In the genomic region with DNA sequence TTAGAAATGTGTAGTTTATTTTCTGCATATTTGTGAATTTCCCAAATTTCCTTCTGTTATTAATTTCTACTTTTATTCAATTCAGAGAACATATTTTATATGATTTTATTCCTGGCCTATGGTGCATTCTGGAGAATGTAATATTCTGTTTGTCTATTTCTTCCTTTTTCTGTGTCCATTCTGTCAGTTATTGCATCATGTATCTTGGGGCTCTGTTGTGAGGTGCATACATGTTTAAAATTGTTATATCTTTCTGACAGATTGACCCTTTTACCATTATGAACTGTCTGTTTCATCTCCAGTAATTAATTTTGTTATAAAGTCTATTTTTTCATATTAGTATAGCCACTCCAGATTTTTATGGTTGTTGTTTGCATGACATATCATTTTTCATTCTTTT, we compare ENCODE assay signal across 36 cellular contexts.
DNase-seq lines count a peak whose midpoint lies in the region; ATAC-seq, FAIRE-seq and TF ChIP-seq lines count a peak whose summit lies in the region.
"Had no signal": no experiment of that assay in that cellular context is flagged by ENCODE, and none has a peak within 500 bp of the region (broad histone marks: within the 10 kb centered on the region; RNA-seq: fewer than 3 reads in every experiment).

No MANE protein-coding gene starts in this region.

- FAIRE-seq in K562 (lab: Jason Lieb, UNC) = no peak
- FAIRE-seq: A549, D721Med had no signal

- H3K23ac ChIP-seq in IMR-90 (ENCODE audit: low read depth, low read length) = no peak overlapping the region

- intact Hi-C loops in IMR-90 (cut with micrococcal nuclease) (no loop called here), K562 (cut with micrococcal nuclease) (no loop called here)

- H3K4me2 ChIP-seq in IMR-90 (ENCODE audit: low read depth, low read length) (no peak overlapping the region), Karpas-422 (ENCODE audit: low read depth, low read length, poor library complexity, severe bottlenecking) (no peak overlapping the region), K562 (ENCODE audit: insufficient read depth, low read length) (no peak overlapping the region)
- H3K4me2 ChIP-seq: A549; BLaER1; BLaER1 treated with 17β-estradiol and CSF1 and Interleukin-3, amounts not matched to agents 10 nM and 100 nM had no signal

- ATAC-seq in IMR-90 (ENCODE audit: low read depth) = no peak
- peak; percentile 42; the same call in 1 of the 3 replicates for ATAC-seq in K562
- no peak for ATAC-seq in T-helper 17 cell
- ATAC-seq: A549; CD8-positive, alpha-beta T cell had no signal

- TF ChIP-seq RAD21 in IMR-90 (IDR thresholded peaks at IDR 0.05; ENCODE audit: low read length) (no peak), K562 (CRISPR knock-in tag; conservative IDR thresholded peaks at IDR 0.05 in 1 of 2, IDR thresholded peaks at IDR 0.05 in 1 of 2) (no peak)

- H3K56ac ChIP-seq in IMR-90 (ENCODE audit: extremely low read depth, insufficient read depth, low read length) = no peak overlapping the region

- H3K27me3 Mint-ChIP-seq in T-helper 17 cell = no peaks in the 10 kb centered on the region
- H3K27me3 Mint-ChIP-seq: B cell; CD4-positive, alpha-beta memory T cell; CD4-positive, alpha-beta T cell; CD4-positive, CD25-positive, alpha-beta regulatory T cell had no signal

- H3K9ac ChIP-seq in IMR-90 (ENCODE audit: low read depth, low read length) (no peak overlapping the region), Karpas-422 (ENCODE audit: low read length) (no peak overlapping the region), K562 (ENCODE audit: insufficient read depth in 1 of 2, low read depth in 2 of 2, low read length in 2 of 2) (no peak overlapping the region)
- H3K9ac ChIP-seq: BLaER1; BLaER1 treated with 17β-estradiol and CSF1 and Interleukin-3, amounts not matched to agents 10 nM and 100 nM had no signal

- no peak overlapping the region for H2BK5ac ChIP-seq in IMR-90 (ENCODE audit: low read depth, low read length, poor library complexity, severe bottlenecking)

- H3K4me3 Mint-ChIP-seq in T-helper 17 cell = no peak overlapping the region
- H3K4me3 Mint-ChIP-seq: B cell; CD14-positive monocyte; CD4-positive, alpha-beta T cell; CD4-positive, CD25-positive, alpha-beta regulatory T cell; CD8-positive, alpha-beta memory T cell; CD8-positive, alpha-beta T cell had no signal

- TF ChIP-seq CTCF in IMR-90 (conservative IDR thresholded peaks at IDR 0.05; ENCODE audit: low read depth, low read length) (no peak), K562 (IDR thresholded peaks at IDR 0.05 in 2 of 3, conservative IDR thresholded peaks at IDR 0.05 in 1 of 3; ENCODE audit: insufficient read depth in 2 of 3, low read depth in 1 of 3, low read length in 3 of 3) (no peak)

- no peak overlapping the region for H3K18ac ChIP-seq in IMR-90 (ENCODE audit: low read depth, low read length)

- no peak overlapping the region for H4K5ac ChIP-seq in IMR-90 (ENCODE audit: low read depth, low read length)

- no peaks in the 10 kb centered on the region for H3K79me1 ChIP-seq in IMR-90 (ENCODE audit: low read depth in 1 of 2, low read length in 2 of 2)

- H3K14ac ChIP-seq in IMR-90 (replicated peaks; ENCODE audit: low read depth, low read length) = no peak overlapping the region

- TF ChIP-seq EP300 in K562 (IDR thresholded peaks at IDR 0.05; ENCODE audit: low read length) = peak; percentile 21; the same call in 1 of the 2 replicates

- H3K4ac ChIP-seq in IMR-90 (ENCODE audit: low read depth, low read length) = no peak overlapping the region

- no peaks in the 10 kb centered on the region for H3K9me1 ChIP-seq in IMR-90 (ENCODE audit: insufficient read depth, low read length)
- no peaks in the 10 kb centered on the region for H3K9me1 ChIP-seq in K562 (ENCODE audit: control insufficient read depth, insufficient read depth, low read length)

- H3K9me3 ChIP-seq in IMR-90 (ENCODE audit: control insufficient read depth, insufficient read depth, low read length) (no peaks in the 10 kb centered on the region), Karpas-422 (ENCODE audit: low read length) (no peaks in the 10 kb centered on the region), K562 (replicated peaks; ENCODE audit: control insufficient read depth, insufficient read depth, low read depth, low read length) (no peaks in the 10 kb centered on the region), T-helper 17 cell (ENCODE audit: control insufficient read depth, low read length, poor library complexity, severe bottlenecking) (no peaks in the 10 kb centered on the region)
- H3K9me3 ChIP-seq: A549, BE2C, BLaER1, Caco-2 had no signal

- no peaks in the 10 kb centered on the region for H3K9me2 ChIP-seq in Karpas-422 (replicated peaks; ENCODE audit: insufficient read depth, low read length)

- H3K27me3 ChIP-seq in IMR-90 (ENCODE audit: control insufficient read depth, insufficient read depth, low read length) = peaks cover 1% of the 10 kb centered on the region; the same call in 1 of the 2 replicates
- H3K27me3 ChIP-seq in Karpas-422 (ENCODE audit: low read length) = no peaks in the 10 kb centered on the region
- no peaks in the 10 kb centered on the region for H3K27me3 ChIP-seq in K562 (ENCODE audit: control insufficient read depth in 2 of 2, insufficient read depth in 2 of 2, low read length in 2 of 2)
- H3K27me3 ChIP-seq in H7 (ENCODE audit: control insufficient read depth, insufficient read depth, low read length) = no peaks in the 10 kb centered on the region
- H3K27me3 ChIP-seq: BE2C had no signal

- H3K79me2 ChIP-seq in Karpas-422 (ENCODE audit: low read length) (no peaks in the 10 kb centered on the region), K562 (ENCODE audit: control insufficient read depth, insufficient read depth, low read length) (no peaks in the 10 kb centered on the region)

- H2AK5ac ChIP-seq in IMR-90 (ENCODE audit: low read depth, low read length) = no peak overlapping the region

- DNase-seq in IMR-90 (no peak), Karpas-422 (no peak), OCI-M1 (lab: John Stamatoyannopoulos, UW) (peak; percentile 54), K562 (ENCODE audit: extremely low read depth in 1 of 4, low spot score in 3 of 4) (no peak), NCI-H2081 (lab: John Stamatoyannopoulos, UW) (no peak), T-helper 17 cell (no peak), hepatic stellate cell (ENCODE audit: low spot score) (no peak), H7 (no peak)
- DNase-seq: 8988T; ACHN; AML-193; BE2C; C1 segment of cervical spinal cord; Caco-2; Calu3; CD4-positive, alpha-beta memory T cell; CD4-positive, alpha-beta T cell; CD4-positive, CD25-positive, alpha-beta regulatory T cell; CD8-positive, alpha-beta memory T cell; CD8-positive, alpha-beta T cell; COR-L47; DMS 273 treated with DMSO at 0.1 percent for 48 hours; DMS153; DMS53; DMS79; DMS79 treated with DMSO at 0.1 percent for 48 hours; DND-41; EL had no signal

- dilution Hi-C loops in IMR-90 (cut with HindIII; ENCODE audit: low sequenced_read_pairs, unreplicated experiment) = no loop called here

- H3K27ac ChIP-seq in IMR-90 (ENCODE audit: insufficient read depth, low read length) (no peak overlapping the region), Karpas-422 (ENCODE audit: low read length) (peak overlapping the region; percentile 7; the same call in 1 of the 2 replicates), K562 (ENCODE audit: extremely low read depth, low read depth, low read length) (no peak overlapping the region)
- H3K27ac ChIP-seq: 22Rv1; A549; BLaER1; BLaER1 treated with 17β-estradiol and CSF1 and Interleukin-3, amounts not matched to agents 10 nM and 100 nM; C4-2B had no signal

- H2AK9ac ChIP-seq in IMR-90 (replicated peaks; ENCODE audit: low read depth, low read length, poor library complexity) = no peak overlapping the region

- H3K36me3 Mint-ChIP-seq in T-helper 17 cell (ENCODE audit: low read depth) = peaks cover 2% of the 10 kb centered on the region
- H3K36me3 Mint-ChIP-seq: CD4-positive, CD25-positive, alpha-beta regulatory T cell had no signal

- H4K8ac ChIP-seq in IMR-90 (ENCODE audit: low read depth in 2 of 2, low read length in 2 of 2) = no peak overlapping the region

- H4K20me1 ChIP-seq in IMR-90 (ENCODE audit: insufficient read depth, low read length) (no peaks in the 10 kb centered on the region), Karpas-422 (ENCODE audit: insufficient read depth, low read depth, low read length) (no peaks in the 10 kb centered on the region), K562 (replicated peaks; ENCODE audit: control insufficient read depth, insufficient read depth, low read length) (no peaks in the 10 kb centered on the region)
- H4K20me1 ChIP-seq: BLaER1; BLaER1 treated with 17β-estradiol and CSF1 and Interleukin-3, amounts not matched to agents 10 nM and 100 nM had no signal

- no peaks in the 10 kb centered on the region for H3K4me1 Mint-ChIP-seq in T-helper 17 cell
- H3K4me1 Mint-ChIP-seq: B cell; CD4-positive, alpha-beta memory T cell; CD8-positive, alpha-beta memory T cell had no signal

- POLR2A ChIA-PET in IMR-90 (lab: Charles Lee; ENCODE audit: unreplicated experiment) = no interaction called here
- POLR2A ChIA-PET in K562 (lab: Yijun Ruan, JAX) = no interaction called here

- H3K36me3 ChIP-seq in IMR-90 (ENCODE audit: control insufficient read depth, insufficient read depth, low read length) (no peaks in the 10 kb centered on the region; the same call in 1 of the 2 replicates), Karpas-422 (ENCODE audit: insufficient read depth, low read length) (no peaks in the 10 kb centered on the region), K562 (ENCODE audit: control insufficient read depth, insufficient read depth, low read length) (no peaks in the 10 kb centered on the region), H7 (replicated peaks; ENCODE audit: control insufficient read depth, insufficient read depth, low read length) (no peaks in the 10 kb centered on the region)
- H3K36me3 ChIP-seq: BE2C, BLaER1 had no signal

- H2AFZ ChIP-seq in IMR-90 (replicated peaks; ENCODE audit: low read length, poor library complexity) (no peak overlapping the region), Karpas-422 (ENCODE audit: low read length) (no peak overlapping the region), K562 (ENCODE audit: low read depth, low read length) (no peak overlapping the region)

- H3K27ac Mint-ChIP-seq in T-helper 17 cell = no peak overlapping the region
- H3K27ac Mint-ChIP-seq: B cell; CD14-positive monocyte; CD4-positive, alpha-beta memory T cell; CD4-positive, alpha-beta T cell; CD4-positive, CD25-positive, alpha-beta regulatory T cell; CD8-positive, alpha-beta memory T cell; CD8-positive, alpha-beta T cell had no signal

- H4K91ac ChIP-seq in IMR-90 (ENCODE audit: insufficient read depth, low read depth, low read length) = no peak overlapping the region

- no peak overlapping the region for H2BK20ac ChIP-seq in IMR-90 (ENCODE audit: low read depth, low read length)

- TF ChIP-seq POLR2A in IMR-90 (IDR thresholded peaks at IDR 0.05; ENCODE audit: low read depth, low read length) (no peak), K562 (conservative IDR thresholded peaks at IDR 0.05) (no peak)

- H2BK120ac ChIP-seq in IMR-90 (ENCODE audit: low read depth, low read length) = no peak overlapping the region

- H3K4me1 ChIP-seq in IMR-90 (ENCODE audit: control insufficient read depth, insufficient read depth, low read length) (no peaks in the 10 kb centered on the region), Karpas-422 (ENCODE audit: low read length) (no peaks in the 10 kb centered on the region), K562 (replicated peaks in 1 of 2; ENCODE audit: control insufficient read depth in 2 of 2, insufficient read depth in 2 of 2, low read length in 2 of 2) (no peaks in the 10 kb centered on the region)
- H3K4me1 ChIP-seq: A549; BE2C; BLaER1; BLaER1 treated with 17β-estradiol and CSF1 and Interleukin-3, amounts not matched to agents 10 nM and 100 nM; Caco-2 had no signal

- BruUV-seq in IMR-90 (replicated peaks; lab: Mats Ljungman, UMichigan) = no TSS peak
- BruUV-seq in K562 (replicated peaks; lab: Mats Ljungman, UMichigan) = no TSS peak

- no peak overlapping the region for H2BK15ac ChIP-seq in IMR-90 (ENCODE audit: low read depth, low read length)

- H3K4me3 ChIP-seq in IMR-90 (ENCODE audit: insufficient read depth, low read depth, low read length) (no peak overlapping the region), Karpas-422 (ENCODE audit: low read length) (no peak overlapping the region), K562 (no peak overlapping the region), H7 (ENCODE audit: insufficient read depth, low read depth, low read length) (no peak overlapping the region)
- H3K4me3 ChIP-seq: A549; BLaER1; BLaER1 treated with 17β-estradiol and CSF1 and Interleukin-3, amounts not matched to agents 10 nM and 100 nM had no signal

- CTCF ChIA-PET in IMR-90 (lab: Yijun Ruan, JAX) = no interaction called here
- CTCF ChIA-PET in K562 (lab: Yijun Ruan, JAX; ENCODE audit: low intra/inter-chr PET ratio) = no interaction called here

- in situ Hi-C loops in IMR-90 (cut with MboI; ENCODE audit: low sequenced_read_pairs) = no loop called here
- in situ Hi-C loops in K562 (cut with MboI) = no loop called here
